In genomic region chr1:87219141-87219540, GRCh38 we compare ENCODE assay signal across 21 cellular contexts.
"Had no signal": no experiment of that assay in that cellular context is flagged by ENCODE, and none has a peak within 500 bp of the region (broad histone marks: within the 10 kb centered on the region; RNA-seq: fewer than 3 reads in every experiment).

No MANE protein-coding gene starts in this region.

- H3K4me2 ChIP-seq: KMS-11 had no signal

- DNase-seq: activated B cell treated with CpG ODN at 0.5 μM for 24 hours; activated CD4-positive, alpha-beta T cell treated with anti-CD3 and anti-CD28 coated beads for 1 hour; activated CD4-positive, alpha-beta T cell treated with anti-CD3 and anti-CD28 coated beads, Interleukin-2, amount 10 ng/mL, durations not matched to agents 24 days and 14 days; activated CD4-positive, alpha-beta T cell treated with anti-CD3 and anti-CD28 coated beads, Interleukin-2, amount 50 U/mL, for 48 hours; activated CD8-positive, alpha-beta memory T cell treated with anti-CD3 and anti-CD28 coated beads, Interleukin-2, amount 10 ng/mL, durations not matched to agents 7 days and 5 days; activated gamma-delta T cell; activated naive CD4-positive, alpha-beta T cell treated with anti-CD3 and anti-CD28 coated beads for 36 hours; activated T-cell treated with anti-CD3 and anti-CD28 coated beads, Interleukin-2, amount 50 U/mL, for 4 hours; amygdala; caudate nucleus; NCI-H1092 treated with DMSO at 0.1 percent for 48 hours; NCI-H1436 treated with DMSO at 0.1 percent for 48 hours; NCI-H187; NCI-H2081; NCI-H510A treated with DMSO at 0.1 percent for 48 hours; NCI-H69; PC-3; SIG-M5; T-helper 17 cell; T-helper 9 cell had no signal

- ATAC-seq: activated CD8-positive, alpha-beta memory T cell treated with anti-CD3 and anti-CD28 coated beads, Interleukin-2, amount 10 ng/mL, durations not matched to agents 7 days and 5 days; activated T-cell treated with anti-CD3 and anti-CD28 coated beads, Interleukin-2, amount 50 U/mL, for 4 hours; PC-3; T-helper 17 cell had no signal

- H3K27ac ChIP-seq: KMS-11 had no signal

- H3K9ac ChIP-seq: KMS-11 had no signal
